ENCODE assay signal across 3 cellular contexts in genomic region chr15:41868321-41868720, GRCh38.
"Had no signal": no experiment of that assay in that cellular context is flagged by ENCODE, and none has a peak within 500 bp of the region (broad histone marks: within the 10 kb centered on the region; RNA-seq: fewer than 3 reads in every experiment).

No MANE protein-coding gene starts in this region.

- ATAC-seq: GM12878 had no signal

- H3K4me3 ChIP-seq: GM12878 had no signal

- DNase-seq: GDM1, GF-D8 had no signal
